Comparison of ENCODE assay signal across 20 cellular contexts in the genomic region with DNA sequence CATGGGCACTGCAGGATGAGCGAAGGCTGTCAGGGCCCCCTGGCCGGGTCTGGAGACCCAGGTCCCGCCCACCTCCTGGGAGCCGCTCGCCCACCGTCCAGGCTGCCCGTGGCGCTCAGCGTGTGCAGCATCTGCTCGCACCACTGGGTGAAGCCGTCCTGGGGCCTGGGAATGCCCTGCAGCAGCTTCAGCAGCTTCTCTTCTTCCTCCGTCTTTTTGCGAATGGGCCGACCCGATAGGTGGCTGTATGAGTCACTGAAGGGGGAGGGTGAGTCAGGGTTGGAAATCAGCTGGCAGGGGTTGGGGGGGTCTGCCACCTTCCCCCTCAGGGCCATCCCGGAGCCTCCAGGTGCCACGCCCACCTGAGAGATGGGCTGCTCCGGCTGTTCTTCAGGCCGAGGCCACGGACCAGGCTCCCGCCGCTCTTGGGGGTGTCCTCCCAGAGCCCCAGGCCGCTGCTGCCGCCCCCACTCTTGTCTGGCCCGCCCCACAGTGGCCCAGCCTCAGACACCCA. TPM values are rescaled to one million over a fixed set of nuclear protein-coding genes. Genes with fewer than 3 reads are reported as not detected.
A peak's percentile ranks its signal among the peaks of the same experiment; 100 is the strongest.
DNase-seq lines count a peak whose midpoint lies in the region; ATAC-seq, FAIRE-seq and TF ChIP-seq lines count a peak whose summit lies in the region.
"Had no signal": no experiment of that assay in that cellular context is flagged by ENCODE, and none has a peak within 500 bp of the region (broad histone marks: within the 10 kb centered on the region; RNA-seq: fewer than 3 reads in every experiment).

No MANE protein-coding gene starts in this region.

- H3K36me3 ChIP-seq in H7 (replicated peaks; ENCODE audit: control insufficient read depth, insufficient read depth, low read length) (peaks cover 30% of the 10 kb centered on the region), adrenal gland (replicated peaks in 1 of 2) (peaks cover 0 to 90% of the 10 kb centered on the region in 2 donors), kidney (ENCODE audit: control insufficient read depth in 1 of 2, insufficient read depth in 2 of 2, low read length in 2 of 2) (peaks cover 21 to 35% of the 10 kb centered on the region in 2 donors)
- H3K36me3 ChIP-seq: uterus had no signal

- H3K27ac ChIP-seq in CD4-positive, alpha-beta T cell (ENCODE audit: low read depth, low read length), result no peak overlapping the region
- peak overlapping the region in 2 of 5 donors; percentile 38 to 57 for H3K27ac ChIP-seq in adrenal gland
- H3K27ac ChIP-seq in kidney (ENCODE audit: low read depth in 2 of 2, low read length in 2 of 2), result no peak overlapping the region

- H3K4me1 ChIP-seq in adrenal gland (replicated peaks in 1 of 2) (peaks cover 10 to 25% of the 10 kb centered on the region in 2 donors), kidney (ENCODE audit: control insufficient read depth in 1 of 2, insufficient read depth in 1 of 2, low read depth in 1 of 2, low read length in 2 of 2) (no peaks in the 10 kb centered on the region)
- H3K4me1 ChIP-seq: uterus had no signal

- H3K27me3 Mint-ChIP-seq in CD4-positive, alpha-beta T cell, result no peaks in the 10 kb centered on the region
- no peaks in the 10 kb centered on the region for H3K27me3 Mint-ChIP-seq in activated CD4-positive, alpha-beta T cell treated with anti-CD3 and anti-CD28 coated beads, Interleukin-2, amount 10 ng/mL, durations not matched to agents 7 days and 5 days
- H3K27me3 Mint-ChIP-seq: stimulated activated memory B cell treated with anti-CD40 and anti-IgM and Interleukin-4, amounts not matched to agents 10 μg/mL and 1 μg/mL and 100 μg/mL, for 72 hours had no signal

- H3K9ac ChIP-seq in kidney (ENCODE audit: low read length in 2 of 2), result no peak overlapping the region

- H3K9me3 Mint-ChIP-seq in CD4-positive, alpha-beta T cell, result no peaks in the 10 kb centered on the region
- no peaks in the 10 kb centered on the region for H3K9me3 Mint-ChIP-seq in activated CD4-positive, alpha-beta T cell treated with anti-CD3 and anti-CD28 coated beads, Interleukin-2, amount 10 ng/mL, durations not matched to agents 7 days and 5 days
- H3K9me3 Mint-ChIP-seq: stimulated activated memory B cell treated with anti-CD40 and anti-IgM and Interleukin-4, amounts not matched to agents 10 μg/mL and 1 μg/mL and 100 μg/mL, for 72 hours had no signal

- CTCF ChIA-PET in CD4-positive, alpha-beta T cell (lab: Charles Lee), result interaction anchor here (1.8 to 2.0 kb wide), 2 partner anchors 9 to 23 kb away, joined by 7 to 8 read pairs; no protein-coding TSS in a partner anchor
- CTCF ChIA-PET in activated CD4-positive, alpha-beta T cell treated with anti-CD3 and anti-CD28 coated beads, Interleukin-2, amount 10 ng/mL, durations not matched to agents 7 days and 5 days (lab: Charles Lee), result interaction anchor here (1.0 to 4.0 kb wide), 6 partner anchors 10 to 77 kb away, joined by 3 to 22 read pairs (median 10); partner anchors contain the start of genes GIGYF1 and POP7

- TF ChIP-seq CTCF in CD4-positive, alpha-beta T cell (IDR thresholded peaks at IDR 0.05), result no peak
- no peak for TF ChIP-seq CTCF in adrenal gland (IDR thresholded peaks at IDR 0.05)
- TF ChIP-seq CTCF in kidney (IDR thresholded peaks at IDR 0.05; ENCODE audit: borderline replicate concordance, extremely low read depth, insufficient read depth), result no peak

- POLR2A ChIA-PET in CD4-positive, alpha-beta T cell (lab: Charles Lee), result interaction anchor here (1.1 to 10.6 kb wide), 6 partner anchors 11 to 254 kb away, joined by 4 to 92 read pairs (median 5); partner anchors contain the start of genes FBXO24, GIGYF1, LRCH4 and MOSPD3
- POLR2A ChIA-PET in activated CD4-positive, alpha-beta T cell treated with anti-CD3 and anti-CD28 coated beads, Interleukin-2, amount 10 ng/mL, durations not matched to agents 7 days and 5 days (lab: Charles Lee), result no interaction called here

- no peak for TF ChIP-seq POLR2A in adrenal gland (IDR thresholded peaks at IDR 0.05)

- no peak for FAIRE-seq in kidney (lab: Jason Lieb, UNC)
- FAIRE-seq: TTC549 had no signal

- 46 to 64% (median 56%) methylated on average over 12 to 25 of the region's 25 CpGs for WGBS in adrenal gland, 4 donors

- intact Hi-C loops in CD4-positive, alpha-beta T cell (cut with DNase I, micrococcal nuclease), result no loop called here
- intact Hi-C loops in adrenal gland (cut with DNase I) (loop anchor here in 1 of 2 donors (5.0 kb wide), 1 partner anchor 215 kb away; no protein-coding TSS in a partner anchor), kidney (cut with DNase I) (loop anchor here (10.0 kb wide), 2 partner anchors 107 to 217 kb away; partner anchors contain the start of genes SAP25 and SPACDR)

- no peaks in the 10 kb centered on the region for H3K27me3 ChIP-seq in CD4-positive, alpha-beta T cell (ENCODE audit: control insufficient read depth, insufficient read depth, low read length)
- no peaks in the 10 kb centered on the region for H3K27me3 ChIP-seq in H7 (ENCODE audit: control insufficient read depth, insufficient read depth, low read length)
- H3K27me3 ChIP-seq in adrenal gland, result no peaks in the 10 kb centered on the region
- H3K27me3 ChIP-seq: esophagus squamous epithelium, uterus had no signal

- H3K27ac Mint-ChIP-seq in CD4-positive, alpha-beta T cell, result peak overlapping the region; percentile 5
- no peak overlapping the region for H3K27ac Mint-ChIP-seq in activated CD4-positive, alpha-beta T cell treated with anti-CD3 and anti-CD28 coated beads, Interleukin-2, amount 10 ng/mL, durations not matched to agents 7 days and 5 days
- H3K27ac Mint-ChIP-seq: stimulated activated memory B cell treated with anti-CD40 and anti-IgM and Interleukin-4, amounts not matched to agents 10 μg/mL and 1 μg/mL and 100 μg/mL, for 72 hours had no signal

- H3K4me1 Mint-ChIP-seq in CD4-positive, alpha-beta T cell (ENCODE audit: low read depth), result peaks cover 37% of the 10 kb centered on the region
- H3K4me1 Mint-ChIP-seq in activated CD4-positive, alpha-beta T cell treated with anti-CD3 and anti-CD28 coated beads, Interleukin-2, amount 10 ng/mL, durations not matched to agents 7 days and 5 days, result peaks cover 31% of the 10 kb centered on the region

- H3K4me3 ChIP-seq in H7 (ENCODE audit: insufficient read depth, low read depth, low read length) (no peak overlapping the region), adrenal gland (no peak overlapping the region), kidney (ENCODE audit: low read length in 2 of 2) (no peak overlapping the region)
- H3K4me3 ChIP-seq: esophagus squamous epithelium, uterus had no signal

- no peak for DNase-seq in CD4-positive, alpha-beta T cell
- DNase-seq in H7, result peak; percentile 63
- DNase-seq in adrenal gland, result peak; percentile 53 to 77 (median 70)
- peak; percentile 77 for DNase-seq in kidney
- DNase-seq in NCI-H345 (lab: John Stamatoyannopoulos, UW), result no peak
- no peak for DNase-seq in inferior parietal cortex (ENCODE audit: extremely low spot score)
- DNase-seq in activated CD4-positive, alpha-beta T cell treated with anti-CD3 and anti-CD28 coated beads, Interleukin-2, amount 10 ng/mL, durations not matched to agents 7 days and 5 days, result no peak
- DNase-seq: esophagus squamous epithelium; KBM-7; NCI-H146; NCI-H524 treated with DMSO at 0.1 percent for 48 hours; SHP77 treated with DMSO at 0.1 percent for 48 hours; stimulated activated CD4-positive, alpha-beta T cell treated with anti-CD3 and anti-CD28 coated beads, Interleukin-4, amount 100 ng/mL, for 24 hours had no signal

- no peak for ATAC-seq in CD4-positive, alpha-beta T cell (ENCODE audit: poor library complexity)
- ATAC-seq in GM19397 (IDR thresholded peaks at IDR 0.05; ENCODE audit: unreplicated experiment), result no peak
- ATAC-seq: left ventricle myocardium superior; stimulated activated memory B cell treated with anti-CD40 and anti-IgM and Interleukin-4, amounts not matched to agents 10 μg/mL and 1 μg/mL and 100 μg/mL, for 72 hours had no signal

- no peaks in the 10 kb centered on the region for H3K9me3 ChIP-seq in CD4-positive, alpha-beta T cell (ENCODE audit: control insufficient read depth, low read length)
- H3K9me3 ChIP-seq in adrenal gland (replicated peaks in 1 of 3), result no peaks in the 10 kb centered on the region
- H3K9me3 ChIP-seq in kidney (ENCODE audit: control insufficient read depth in 1 of 2, low read length in 2 of 2), result no peaks in the 10 kb centered on the region
- H3K9me3 ChIP-seq: esophagus squamous epithelium, uterus had no signal

- H3K4me3 Mint-ChIP-seq in CD4-positive, alpha-beta T cell, result no peak overlapping the region
- H3K4me3 Mint-ChIP-seq in activated CD4-positive, alpha-beta T cell treated with anti-CD3 and anti-CD28 coated beads, Interleukin-2, amount 10 ng/mL, durations not matched to agents 7 days and 5 days, result no peak overlapping the region
- H3K4me3 Mint-ChIP-seq: stimulated activated memory B cell treated with anti-CD40 and anti-IgM and Interleukin-4, amounts not matched to agents 10 μg/mL and 1 μg/mL and 100 μg/mL, for 72 hours had no signal

- peaks cover 72% of the 10 kb centered on the region for H3K36me3 Mint-ChIP-seq in CD4-positive, alpha-beta T cell (ENCODE audit: low read depth)
- peaks cover 30% of the 10 kb centered on the region for H3K36me3 Mint-ChIP-seq in activated CD4-positive, alpha-beta T cell treated with anti-CD3 and anti-CD28 coated beads, Interleukin-2, amount 10 ng/mL, durations not matched to agents 7 days and 5 days (ENCODE audit: low read depth)

RNA-seq across cellular contexts. Expression of gene GNB2, which starts 8.7 kb away (rescaled TPM):
- 10 to 100 TPM; 87.8 to 91.9 TPM for total RNA-seq in CD4-positive, alpha-beta T cell
- 108 and 122 TPM in 2 replicates for total RNA-seq in H7 (2014; rRNA removed; shearing (Covaris generic))
- total RNA-seq in adrenal gland (100 to 1,000 TPM; 152 to 365 (median 297) TPM), kidney (265 TPM)
- polyA plus RNA-seq in adrenal gland (100 to 1,000 TPM; 105 to 139 (median 105) TPM), kidney (ENCODE audit: insufficient read depth, low read depth, low replicate concordance) (234 TPM)
- total RNA-seq in activated CD4-positive, alpha-beta T cell treated with anti-CD3 and anti-CD28 coated beads, Interleukin-2, amount 10 ng/mL, durations not matched to agents 7 days and 5 days, result 100 to 1,000 TPM; 238 to 249 TPM

RNA-seq across cellular contexts. Expression of gene GIGYF1, which starts 11.8 kb away (rescaled TPM):
- 10 to 100 TPM; 75.5 to 78.8 TPM for total RNA-seq in CD4-positive, alpha-beta T cell
- 48.2 and 66.4 TPM in 2 replicates for total RNA-seq in H7 (2014; rRNA removed; shearing (Covaris generic))
- total RNA-seq in adrenal gland (10 to 100 TPM; 19.1 to 62.2 (median 25.9) TPM), kidney (51.3 TPM)
- polyA plus RNA-seq in adrenal gland (100 to 1,000 TPM in 1 of 3 donors, 10 to 100 TPM in 1, 1 to 10 TPM in 1; 5.4 to 167 (median 49.8) TPM), kidney (ENCODE audit: insufficient read depth, low read depth, low replicate concordance) (11.6 TPM)
- total RNA-seq in activated CD4-positive, alpha-beta T cell treated with anti-CD3 and anti-CD28 coated beads, Interleukin-2, amount 10 ng/mL, durations not matched to agents 7 days and 5 days, result 10 to 100 TPM; 48.7 to 55.5 TPM

RNA-seq across cellular contexts. Expression of gene POP7, which starts 23.6 kb away (rescaled TPM):
- 1 to 10 TPM; 7.4 to 7.5 TPM for total RNA-seq in CD4-positive, alpha-beta T cell
- total RNA-seq in H7 (2014; rRNA removed; shearing (Covaris generic)), result 95.0 and 128 TPM in 2 replicates
- total RNA-seq in adrenal gland (10 to 100 TPM in 7 of 8 donors, 1 to 10 TPM in 1; 8.7 to 60.9 (median 34.2) TPM), kidney (25.7 TPM)
- polyA plus RNA-seq in adrenal gland (10 to 100 TPM; 24.8 to 48.5 (median 27.1) TPM), kidney (ENCODE audit: insufficient read depth, low read depth, low replicate concordance) (41.8 TPM)
- total RNA-seq in activated CD4-positive, alpha-beta T cell treated with anti-CD3 and anti-CD28 coated beads, Interleukin-2, amount 10 ng/mL, durations not matched to agents 7 days and 5 days, result 10 to 100 TPM; 39.9 to 40.5 TPM

RNA-seq across cellular contexts. Expression of gene ACTL6B, which starts 26.0 kb away (rescaled TPM):
- not detected for total RNA-seq in CD4-positive, alpha-beta T cell
- 0.30 and 0.90 TPM in 2 replicates for total RNA-seq in H7 (2014; rRNA removed; shearing (Covaris generic))
- total RNA-seq in adrenal gland, result 1 to 10 TPM in 3 of 8 donors, not detected in 5; 1.9 to 3.8 (median 2.4) TPM
- 1 to 10 TPM in 2 of 3 donors, under 1 TPM in 1; 0.64 to 5.1 (median 2.5) TPM for polyA plus RNA-seq in adrenal gland
- not detected for total RNA-seq in kidney
- not detected for polyA plus RNA-seq in kidney (ENCODE audit: insufficient read depth, low read depth, low replicate concordance)
- not detected for total RNA-seq in activated CD4-positive, alpha-beta T cell treated with anti-CD3 and anti-CD28 coated beads, Interleukin-2, amount 10 ng/mL, durations not matched to agents 7 days and 5 days
- total RNA-seq: esophagus squamous epithelium, left ventricle myocardium superior, myocyte, uterus had no signal
- polyA plus RNA-seq: BJ had no signal

RNA-seq across cellular contexts. Expression of gene EPO, which starts 38.0 kb away (rescaled TPM):
- total RNA-seq in CD4-positive, alpha-beta T cell, result not detected
- total RNA-seq in H7 (2014; rRNA removed; shearing (Covaris generic)), result 0.15 TPM in 1 of 2 replicates, not detected in the other
- total RNA-seq in adrenal gland, result not detected
- polyA plus RNA-seq in adrenal gland, result under 1 TPM in 1 of 3 donors, not detected in 2; 0.10 TPM
- not detected for total RNA-seq in kidney
- not detected for polyA plus RNA-seq in kidney (ENCODE audit: insufficient read depth, low read depth, low replicate concordance)
- total RNA-seq in activated CD4-positive, alpha-beta T cell treated with anti-CD3 and anti-CD28 coated beads, Interleukin-2, amount 10 ng/mL, durations not matched to agents 7 days and 5 days, result not detected
- total RNA-seq: esophagus squamous epithelium, left ventricle myocardium superior had no signal
- polyA plus RNA-seq: BJ had no signal

Comparison
In these comparisons a context has a peak if more than half of its experiments do, and no peak if none do; other contexts are left out.
1. DNase-seq: peak in H7 (single experiment), adrenal gland (7 of 7) and kidney (single experiment); none in CD4-positive, alpha-beta T cell (0 of 10), NCI-H345 (single experiment), inferior parietal cortex (single experiment) and activated CD4-positive, alpha-beta T cell treated with anti-CD3 and anti-CD28 coated beads, Interleukin-2, amount 10 ng/mL, durations not matched to agents 7 days and 5 days (single experiment).